In genomic region chr6:4059115-4059777, GRCh38 we compare ENCODE assay signal across 9 cellular contexts. TPM values are rescaled to one million over a fixed set of nuclear protein-coding genes. Genes with fewer than 3 reads are reported as not detected.
DNase-seq lines count a peak whose midpoint lies in the region; ATAC-seq, FAIRE-seq and TF ChIP-seq lines count a peak whose summit lies in the region.
"Had no signal": no experiment of that assay in that cellular context is flagged by ENCODE, and none has a peak within 500 bp of the region (broad histone marks: within the 10 kb centered on the region; RNA-seq: fewer than 3 reads in every experiment).

No MANE protein-coding gene starts in this region.

- DNase-seq in activated CD8-positive, alpha-beta memory T cell treated with anti-CD3 and anti-CD28 coated beads for 4 hours (ENCODE audit: low read depth in 2 of 2) = peak; percentile 36 to 45
- peak; percentile 29 for DNase-seq in fibroblast of the conjunctiva (ENCODE audit: low read depth)
- DNase-seq in stimulated activated CD8-positive, alpha-beta memory T cell treated with anti-CD3 and anti-CD28 coated beads, Interleukin-15, amount 100 ng/mL, for 1 hour (ENCODE audit: low read depth) = peak; percentile 27
- DNase-seq in NCI-H345 treated with DMSO at 0.1 percent for 48 hours (lab: John Stamatoyannopoulos, UW; ENCODE audit: unreplicated experiment) = no peak
- DNase-seq in GM12891 (ENCODE audit: insufficient read length, low spot score) = no peak

- no peaks in the 10 kb centered on the region for H3K9me3 ChIP-seq in KOPT-K1 (ENCODE audit: insufficient read depth, low read length, poor library complexity, severe bottlenecking)
- H3K9me3 ChIP-seq: Peyer's patch had no signal

- H3K36me3 ChIP-seq in KOPT-K1 (ENCODE audit: insufficient read depth, low read length) = peaks cover 100% of the 10 kb centered on the region

- no peak for ATAC-seq in GM19023 (IDR thresholded peaks at IDR 0.05; ENCODE audit: unreplicated experiment)
- ATAC-seq in HG03175 (IDR thresholded peaks at IDR 0.05; ENCODE audit: unreplicated experiment) = no peak

- no peak for FAIRE-seq in GM12891 (lab: Jason Lieb, UNC)

- no peak for TF ChIP-seq POLR2A in GM12891 (IDR thresholded peaks at IDR 0.05; ENCODE audit: low read depth, low read length)

- H3K27ac ChIP-seq in KOPT-K1 (ENCODE audit: low read depth, low read length, poor library complexity, severe bottlenecking) = peak overlapping the region; percentile 21
- H3K27ac ChIP-seq: Peyer's patch had no signal

TF ChIP-seq in GM12891, 5 proteins besides CTCF, POLR2A, EP300 and RAD21:
- TF ChIP-seq PAX5 (IDR thresholded peaks at IDR 0.05; ENCODE audit: insufficient read depth, low read length, severe bottlenecking) (no peak), POLR2AphosphoS5 (IDR thresholded peaks at IDR 0.05; ENCODE audit: low read depth, low read length) (no peak), TAF1 (IDR thresholded peaks at IDR 0.05; ENCODE audit: low read depth, low read length) (no peak), SPI1 (IDR thresholded peaks at IDR 0.05; ENCODE audit: low read depth, low read length) (no peak), POU2F2 (IDR thresholded peaks at IDR 0.05; ENCODE audit: low read depth, low read length) (no peak)

RNA-seq across cellular contexts. Expression of gene FAM217A, which starts 19.7 kb away (rescaled TPM):
- not detected for polyA plus RNA-seq in GM12891 (2012; ENCODE audit: low read depth, missing spikeins)

Comparison
In these comparisons a context has a peak if more than half of its experiments do, and no peak if none do; other contexts are left out.
1. DNase-seq: peak in activated CD8-positive, alpha-beta memory T cell treated with anti-CD3 and anti-CD28 coated beads for 4 hours (2 of 2), fibroblast of the conjunctiva (single experiment) and stimulated activated CD8-positive, alpha-beta memory T cell treated with anti-CD3 and anti-CD28 coated beads, Interleukin-15, amount 100 ng/mL, for 1 hour (single experiment); none in NCI-H345 treated with DMSO at 0.1 percent for 48 hours (single experiment) and GM12891 (single experiment).